In genomic region chr13:69553976-69554375, GRCh38 we compare ENCODE assay signal across 17 cellular contexts.
"Had no signal": no experiment of that assay in that cellular context is flagged by ENCODE, and none has a peak within 500 bp of the region (broad histone marks: within the 10 kb centered on the region; RNA-seq: fewer than 3 reads in every experiment).

No MANE protein-coding gene starts in this region.

- H3K4me3 Mint-ChIP-seq: naive thymus-derived CD4-positive, alpha-beta T cell; nephron progenitor cell; stimulated activated effector memory CD8-positive, alpha-beta T cell treated with anti-CD3 and anti-CD28 coated beads, Interleukin-12 subunit alpha, Interleukin-12 subunit beta, amount 100 ng/mL, for 72 hours; stimulated activated naive CD8-positive, alpha-beta T cell treated with anti-CD3 and anti-CD28 coated beads, Interleukin-15, Interleukin-2, amounts not matched to agents 100 ng/mL and 50 ng/mL, for 24 hours had no signal

- H3K4me1 Mint-ChIP-seq: naive thymus-derived CD4-positive, alpha-beta T cell; nephron progenitor cell; stimulated activated effector memory CD8-positive, alpha-beta T cell treated with anti-CD3 and anti-CD28 coated beads, Interleukin-12 subunit alpha, Interleukin-12 subunit beta, amount 100 ng/mL, for 72 hours had no signal

- H3K9me3 ChIP-seq: psoas muscle, right lobe of liver, tibial artery, upper lobe of left lung, uterus had no signal

- H3K4me1 ChIP-seq: heart left ventricle, psoas muscle, right lobe of liver, tibial artery, upper lobe of left lung, uterus had no signal

- H3K36me3 Mint-ChIP-seq: naive thymus-derived CD4-positive, alpha-beta T cell; stimulated activated effector memory CD8-positive, alpha-beta T cell treated with anti-CD3 and anti-CD28 coated beads, Interleukin-12 subunit alpha, Interleukin-12 subunit beta, amount 100 ng/mL, for 72 hours had no signal

- H3K27me3 ChIP-seq: heart left ventricle, right lobe of liver, tibial artery, upper lobe of left lung, uterus had no signal

- ATAC-seq: esophagus mucosa; heart left ventricle; naive thymus-derived CD4-positive, alpha-beta T cell; psoas muscle; right lobe of liver; stimulated activated effector memory CD8-positive, alpha-beta T cell treated with anti-CD3 and anti-CD28 coated beads, Interleukin-12 subunit alpha, Interleukin-12 subunit beta, amount 100 ng/mL, for 72 hours had no signal

- H3K27me3 Mint-ChIP-seq: naive thymus-derived CD4-positive, alpha-beta T cell; stimulated activated naive CD8-positive, alpha-beta T cell treated with anti-CD3 and anti-CD28 coated beads, Interleukin-15, Interleukin-2, amounts not matched to agents 100 ng/mL and 50 ng/mL, for 24 hours had no signal

- H3K36me3 ChIP-seq: heart left ventricle, right lobe of liver, tibial artery, upper lobe of left lung, uterus had no signal

- H3K4me3 ChIP-seq: heart left ventricle, psoas muscle, right lobe of liver, tibial artery, upper lobe of left lung, uterus had no signal

- H3K27ac ChIP-seq: heart left ventricle, psoas muscle, right lobe of liver, tibial artery, upper lobe of left lung, uterus had no signal

- H3K27ac Mint-ChIP-seq: naive thymus-derived CD4-positive, alpha-beta T cell; nephron progenitor cell; stimulated activated effector memory CD8-positive, alpha-beta T cell treated with anti-CD3 and anti-CD28 coated beads, Interleukin-12 subunit alpha, Interleukin-12 subunit beta, amount 100 ng/mL, for 72 hours; stimulated activated naive CD8-positive, alpha-beta T cell treated with anti-CD3 and anti-CD28 coated beads, Interleukin-15, Interleukin-2, amounts not matched to agents 100 ng/mL and 50 ng/mL, for 24 hours had no signal

- DNase-seq: effector memory CD4-positive, alpha-beta T cell; heart left ventricle; hippocampal formation; kidney glomerular epithelial cell; naive thymus-derived CD4-positive, alpha-beta T cell; nephron progenitor cell; psoas muscle; retina; right lobe of liver; stimulated activated CD4-positive, alpha-beta T cell treated with anti-CD3 and anti-CD28 coated beads, Interleukin-4, amount 100 ng/mL, for 1 hour; stimulated activated CD8-positive, alpha-beta memory T cell treated with anti-CD3 and anti-CD28 coated beads, Interleukin-4, amount 100 ng/mL, for 48 hours; tibial artery; upper lobe of left lung; uterus had no signal
